ENCODE assay signal across 28 cellular contexts in the genomic region with DNA sequence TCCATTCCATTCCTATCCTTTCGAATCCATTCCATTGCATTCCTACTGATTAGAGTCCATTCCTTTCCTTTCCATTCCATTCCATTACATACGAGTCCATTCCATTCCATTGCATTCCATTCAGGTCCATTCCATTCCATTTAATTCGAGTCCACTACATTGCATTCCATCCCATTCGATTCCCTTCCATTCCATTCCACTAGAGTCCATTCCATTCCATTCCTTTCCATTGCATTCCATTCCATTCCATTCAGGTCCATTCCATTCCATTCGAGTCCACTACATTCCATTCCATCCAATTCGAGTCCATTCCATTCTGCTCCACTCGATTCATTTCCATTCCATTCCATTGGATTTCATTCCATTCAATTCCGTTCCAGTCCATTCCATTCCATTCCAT.
"Had no signal": no experiment of that assay in that cellular context is flagged by ENCODE, and none has a peak within 500 bp of the region (broad histone marks: within the 10 kb centered on the region; RNA-seq: fewer than 3 reads in every experiment).

No MANE protein-coding gene starts in this region.

- H3K36me3 ChIP-seq: ascending aorta, breast epithelium, cardiac muscle cell, colonic mucosa had no signal

- H3K4me1 Mint-ChIP-seq: activated CD4-positive, alpha-beta memory T cell treated with anti-CD3 and anti-CD28 coated beads, Interleukin-2, amount 10 ng/mL, durations not matched to agents 7 days and 5 days; activated CD4-positive, alpha-beta T cell treated with anti-CD3 and anti-CD28 coated beads, Interleukin-2, amount 10 ng/mL, durations not matched to agents 7 days and 5 days; activated naive CD4-positive, alpha-beta T cell treated with anti-CD3 and anti-CD28 coated beads, Interleukin-2, amount 10 ng/mL, durations not matched to agents 7 days and 5 days; activated naive CD8-positive, alpha-beta T cell treated with anti-CD3 and anti-CD28 coated beads, Interleukin-2, amount 10 ng/mL, durations not matched to agents 7 days and 5 days; brain had no signal

- H3K27me3 ChIP-seq: ascending aorta, breast epithelium, cardiac muscle cell, colonic mucosa had no signal

- ATAC-seq: activated naive CD4-positive, alpha-beta T cell treated with anti-CD3 and anti-CD28 coated beads, Interleukin-2, amount 50 U/mL, for 72 hours; activated T-cell treated with anti-CD3 and anti-CD28 coated beads, Interleukin-2, amount 50 U/mL, for 72 hours had no signal

- DNase-seq: activated CD4-positive, alpha-beta memory T cell treated with anti-CD3 and anti-CD28 coated beads, Interleukin-2, amount 10 ng/mL, durations not matched to agents 7 days and 5 days; activated CD4-positive, alpha-beta T cell treated with anti-CD3 and anti-CD28 coated beads for 1 hour; activated CD4-positive, alpha-beta T cell treated with anti-CD3 and anti-CD28 coated beads for 4 hours; activated CD4-positive, alpha-beta T cell treated with anti-CD3 and anti-CD28 coated beads, Interleukin-2, amount 10 ng/mL, durations not matched to agents 7 days and 5 days; activated CD4-positive, alpha-beta T cell treated with anti-CD3 and anti-CD28 coated beads, Interleukin-2, amount 50 U/mL, for 4 hours; activated CD8-positive, alpha-beta memory T cell treated with anti-CD3 and anti-CD28 coated beads, Interleukin-2, amount 50 U/mL, for 48 hours; activated gamma-delta T cell; activated naive CD4-positive, alpha-beta T cell; activated naive CD4-positive, alpha-beta T cell treated with anti-CD3 and anti-CD28 coated beads, Interleukin-2, amount 10 ng/mL, durations not matched to agents 7 days and 5 days; activated naive CD8-positive, alpha-beta T cell treated with anti-CD3 and anti-CD28 coated beads, Interleukin-2, amount 10 ng/mL, durations not matched to agents 7 days and 5 days; activated T-cell treated with anti-CD3 and anti-CD28 coated beads for 4 hours; activated T-cell treated with anti-CD3 and anti-CD28 coated beads, Interleukin-2, amount 50 U/mL, for 24 hours; activated T-cell treated with anti-CD3 and anti-CD28 coated beads, Interleukin-2, amount 50 U/mL, for 72 hours; central memory CD4-positive, alpha-beta T cell; cerebellar nuclear complex; colonic mucosa; effector CD8-positive, alpha-beta T cell; foreskin fibroblast; T-helper 2 cell had no signal

- H3K4me3 ChIP-seq: ascending aorta, breast epithelium, cardiac muscle cell, colonic mucosa had no signal

- FAIRE-seq: endometrium, endothelial cell of umbilical vein, frontal cortex had no signal

- H3K27ac ChIP-seq: ascending aorta, breast epithelium, cardiac muscle cell, colonic mucosa, epithelial cell of prostate had no signal

- H3K27me3 Mint-ChIP-seq: activated CD4-positive, alpha-beta memory T cell treated with anti-CD3 and anti-CD28 coated beads, Interleukin-2, amount 10 ng/mL, durations not matched to agents 7 days and 5 days; activated CD4-positive, alpha-beta T cell treated with anti-CD3 and anti-CD28 coated beads, Interleukin-2, amount 10 ng/mL, durations not matched to agents 7 days and 5 days; activated naive CD4-positive, alpha-beta T cell treated with anti-CD3 and anti-CD28 coated beads, Interleukin-2, amount 10 ng/mL, durations not matched to agents 7 days and 5 days; activated naive CD8-positive, alpha-beta T cell treated with anti-CD3 and anti-CD28 coated beads, Interleukin-2, amount 10 ng/mL, durations not matched to agents 7 days and 5 days; activated T-cell treated with anti-CD3 and anti-CD28 coated beads, Interleukin-2, amount 50 U/mL, for 24 hours had no signal

- H3K4me1 ChIP-seq: ascending aorta, breast epithelium, colonic mucosa had no signal

- H3K27ac Mint-ChIP-seq: activated CD4-positive, alpha-beta memory T cell treated with anti-CD3 and anti-CD28 coated beads, Interleukin-2, amount 10 ng/mL, durations not matched to agents 7 days and 5 days; activated CD4-positive, alpha-beta T cell treated with anti-CD3 and anti-CD28 coated beads, Interleukin-2, amount 10 ng/mL, durations not matched to agents 7 days and 5 days; activated naive CD4-positive, alpha-beta T cell treated with anti-CD3 and anti-CD28 coated beads, Interleukin-2, amount 10 ng/mL, durations not matched to agents 7 days and 5 days; activated naive CD4-positive, alpha-beta T cell treated with anti-CD3 and anti-CD28 coated beads, Interleukin-2, amount 50 U/mL, for 72 hours; activated naive CD8-positive, alpha-beta T cell treated with anti-CD3 and anti-CD28 coated beads, Interleukin-2, amount 10 ng/mL, durations not matched to agents 7 days and 5 days; activated T-cell treated with anti-CD3 and anti-CD28 coated beads, Interleukin-2, amount 50 U/mL, for 24 hours; activated T-cell treated with anti-CD3 and anti-CD28 coated beads, Interleukin-2, amount 50 U/mL, for 72 hours; brain had no signal

- H3K9me3 Mint-ChIP-seq: activated naive CD4-positive, alpha-beta T cell treated with anti-CD3 and anti-CD28 coated beads, Interleukin-2, amount 50 U/mL, for 72 hours had no signal

- H3K4me3 Mint-ChIP-seq: activated CD4-positive, alpha-beta memory T cell treated with anti-CD3 and anti-CD28 coated beads, Interleukin-2, amount 10 ng/mL, durations not matched to agents 7 days and 5 days; activated CD4-positive, alpha-beta T cell treated with anti-CD3 and anti-CD28 coated beads, Interleukin-2, amount 10 ng/mL, durations not matched to agents 7 days and 5 days; activated naive CD4-positive, alpha-beta T cell treated with anti-CD3 and anti-CD28 coated beads, Interleukin-2, amount 10 ng/mL, durations not matched to agents 7 days and 5 days; activated naive CD8-positive, alpha-beta T cell treated with anti-CD3 and anti-CD28 coated beads, Interleukin-2, amount 10 ng/mL, durations not matched to agents 7 days and 5 days; activated T-cell treated with anti-CD3 and anti-CD28 coated beads, Interleukin-2, amount 50 U/mL, for 24 hours; activated T-cell treated with anti-CD3 and anti-CD28 coated beads, Interleukin-2, amount 50 U/mL, for 72 hours; brain had no signal
